In the genomic region with DNA sequence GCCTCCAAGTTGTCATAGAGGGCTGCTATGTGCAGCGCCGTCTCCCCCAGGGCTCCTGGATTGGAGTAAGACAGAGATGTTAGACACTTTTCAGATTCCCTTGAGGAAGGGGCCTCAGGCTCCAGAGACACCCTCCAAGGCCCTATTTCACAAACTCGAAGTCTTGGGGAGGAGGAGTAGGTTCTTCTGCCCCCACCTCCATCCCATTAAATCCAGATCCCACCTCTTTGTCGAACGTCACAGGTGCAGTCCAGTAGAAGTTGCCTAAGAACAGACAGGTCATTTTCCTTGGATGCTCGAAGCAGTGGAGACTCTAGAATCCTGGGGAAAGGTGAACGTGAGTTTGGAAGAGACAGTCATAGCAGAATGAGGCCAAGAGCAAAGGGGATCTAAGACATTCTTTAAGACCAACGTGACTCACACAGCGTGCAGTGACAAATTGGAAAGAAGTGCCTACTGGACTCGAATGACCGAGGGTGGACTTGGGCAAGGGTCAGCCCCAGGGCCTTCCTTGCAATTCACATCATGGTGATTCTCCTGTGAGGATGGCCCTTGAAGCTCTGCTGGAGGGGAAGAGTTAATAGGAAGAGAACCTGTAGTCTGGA, we compare ENCODE assay signal across 35 cellular contexts. TPM values are rescaled to one million over a fixed set of nuclear protein-coding genes. Genes with fewer than 3 reads are reported as not detected.
"Had no signal": no experiment of that assay in that cellular context is flagged by ENCODE, and none has a peak within 500 bp of the region (broad histone marks: within the 10 kb centered on the region; RNA-seq: fewer than 3 reads in every experiment).

No MANE protein-coding gene starts in this region.

- H3K4me3 ChIP-seq: adrenal gland, body of pancreas, breast epithelium had no signal

- H3K9me3 ChIP-seq: adrenal gland, body of pancreas, breast epithelium had no signal

- H3K27me3 ChIP-seq: adrenal gland, body of pancreas, brain microvascular endothelial cell, breast epithelium had no signal

- H3K27ac ChIP-seq: adrenal gland, body of pancreas, brain microvascular endothelial cell, breast epithelium, VCaP had no signal

- DNase-seq: activated B cell treated with CpG ODN at 0.5 μM for 24 hours; activated CD4-positive, alpha-beta memory T cell treated with anti-CD3 and anti-CD28 coated beads for 36 hours; activated CD4-positive, alpha-beta T cell treated with anti-CD3 and anti-CD28 coated beads for 4 hours; activated CD4-positive, alpha-beta T cell treated with anti-CD3 and anti-CD28 coated beads, Interleukin-2, amount 10 ng/mL, durations not matched to agents 24 days and 14 days; activated CD4-positive, alpha-beta T cell treated with anti-CD3 and anti-CD28 coated beads, Interleukin-2, amount 50 U/mL, for 1 hour; activated CD4-positive, alpha-beta T cell treated with anti-CD3 and anti-CD28 coated beads, Interleukin-2, amount 50 U/mL, for 4 hours; activated CD4-positive, CD25-positive, alpha-beta regulatory T cell treated with anti-CD3 and anti-CD28 coated beads, Interleukin-2, amount 50 U/mL, for 72 hours; activated CD8-positive, alpha-beta memory T cell treated with anti-CD3 and anti-CD28 coated beads, Interleukin-2, amount 50 U/mL, for 4 hours; activated CD8-positive, alpha-beta T cell treated with anti-CD3 and anti-CD28 coated beads for 36 hours; activated gamma-delta T cell treated with Interleukin-2 at 50 U/mL for 16 hours; activated naive CD4-positive, alpha-beta T cell; activated naive CD4-positive, alpha-beta T cell treated with anti-CD3 and anti-CD28 coated beads for 36 hours; activated naive CD4-positive, alpha-beta T cell treated with anti-CD3 and anti-CD28 coated beads, Interleukin-2, amount 50 U/mL, for 16 hours; activated naive CD8-positive, alpha-beta T cell treated with anti-CD3 and anti-CD28 coated beads for 36 hours; activated T-cell treated with anti-CD3 and anti-CD28 coated beads for 4 hours; activated T-cell treated with anti-CD3 and anti-CD28 coated beads, Interleukin-2, amount 50 U/mL, for 1 hour; activated T-cell treated with anti-CD3 and anti-CD28 coated beads, Interleukin-2, amount 50 U/mL, for 4 hours; activated T-cell treated with anti-CD3 and anti-CD28 coated beads, Interleukin-2, amount 50 U/mL, for 72 hours; adrenal gland; amniotic stem cell; aorta; body of pancreas; brain microvascular endothelial cell; central memory CD4-positive, alpha-beta T cell; T-helper 2 cell; T-helper 9 cell had no signal

- H3K36me3 ChIP-seq: adrenal gland, brain microvascular endothelial cell, breast epithelium had no signal

- ATAC-seq: activated CD8-positive, alpha-beta T cell treated with anti-CD3 and anti-CD28 coated beads for 36 hours; activated naive CD4-positive, alpha-beta T cell treated with anti-CD3 and anti-CD28 coated beads, Interleukin-2, amount 50 U/mL, for 72 hours; activated T-cell treated with anti-CD3 and anti-CD28 coated beads, Interleukin-2, amount 50 U/mL, for 4 hours; activated T-cell treated with anti-CD3 and anti-CD28 coated beads, Interleukin-2, amount 50 U/mL, for 72 hours; activated T-helper 17 cell treated with anti-CD3 and anti-CD28 coated beads, Interleukin-2, amount 50 U/mL, for 72 hours; body of pancreas had no signal

- H3K4me1 ChIP-seq: adrenal gland, body of pancreas, breast epithelium had no signal

RNA-seq across cellular contexts. Expression of gene TRPV5, which starts 3.3 kb away (rescaled TPM):
- total RNA-seq: activated CD4-positive, alpha-beta memory T cell treated with anti-CD3 and anti-CD28 coated beads for 36 hours; activated CD4-positive, alpha-beta T cell treated with anti-CD3 and anti-CD28 coated beads, Interleukin-2, amount 10 ng/mL, durations not matched to agents 24 days and 14 days; activated CD8-positive, alpha-beta memory T cell treated with anti-CD3 and anti-CD28 coated beads for 36 hours; activated CD8-positive, alpha-beta T cell treated with anti-CD3 and anti-CD28 coated beads for 36 hours; activated naive CD4-positive, alpha-beta T cell treated with anti-CD3 and anti-CD28 coated beads for 36 hours; activated naive CD4-positive, alpha-beta T cell treated with anti-CD3 and anti-CD28 coated beads, Interleukin-2, amount 50 U/mL, for 72 hours; activated naive CD8-positive, alpha-beta T cell treated with anti-CD3 and anti-CD28 coated beads for 36 hours; activated T-cell treated with anti-CD3 and anti-CD28 coated beads, Interleukin-2, amount 50 U/mL, for 4 hours; activated T-helper 1 cell treated with anti-CD3 and anti-CD28 coated beads, Interleukin-12 subunit alpha, Interleukin-12 subunit beta, Interleukin-2, Interleukin-4 antibody, amounts not matched to agents 30 ng/mL and 10 ng/mL and 1 ng/mL, durations not matched to agents 14 hours and 24 hours and 36 hours; adrenal gland; aorta; astrocyte; body of pancreas; cardiac septum had no signal
- polyA plus RNA-seq: adrenal gland, aorta had no signal

RNA-seq across cellular contexts. Expression of gene LLCFC1, which starts 9.1 kb away (rescaled TPM):
- total RNA-seq: activated B cell treated with CpG ODN at 0.5 μM for 24 hours; activated CD4-positive, alpha-beta memory T cell treated with anti-CD3 and anti-CD28 coated beads for 36 hours; activated CD4-positive, alpha-beta T cell treated with anti-CD3 and anti-CD28 coated beads, Interleukin-2, amount 10 ng/mL, durations not matched to agents 24 days and 14 days; activated CD8-positive, alpha-beta memory T cell treated with anti-CD3 and anti-CD28 coated beads for 36 hours; activated CD8-positive, alpha-beta T cell treated with anti-CD3 and anti-CD28 coated beads for 36 hours; activated naive CD4-positive, alpha-beta T cell treated with anti-CD3 and anti-CD28 coated beads for 36 hours; activated naive CD4-positive, alpha-beta T cell treated with anti-CD3 and anti-CD28 coated beads, Interleukin-2, amount 50 U/mL, for 72 hours; activated naive CD8-positive, alpha-beta T cell treated with anti-CD3 and anti-CD28 coated beads for 36 hours; activated T-cell treated with anti-CD3 and anti-CD28 coated beads, Interleukin-2, amount 50 U/mL, for 4 hours; activated T-cell treated with anti-CD3 and anti-CD28 coated beads, Interleukin-2, amount 50 U/mL, for 72 hours; activated T-helper 1 cell treated with anti-CD3 and anti-CD28 coated beads, Interleukin-12 subunit alpha, Interleukin-12 subunit beta, Interleukin-2, Interleukin-4 antibody, amounts not matched to agents 30 ng/mL and 10 ng/mL and 1 ng/mL, durations not matched to agents 14 hours and 24 hours and 36 hours; activated T-helper 17 cell treated with anti-CD3 and anti-CD28 coated beads, Interleukin-2, amount 50 U/mL, for 72 hours; adrenal gland; aorta; astrocyte; body of pancreas; breast epithelium; cardiac septum; cerebellum had no signal
- polyA plus RNA-seq: adrenal gland, aorta had no signal

RNA-seq across cellular contexts. Expression of gene KEL, which starts 31.9 kb away (rescaled TPM):
- total RNA-seq: activated T-helper 1 cell treated with anti-CD3 and anti-CD28 coated beads, Interleukin-12 subunit alpha, Interleukin-12 subunit beta, Interleukin-2, Interleukin-4 antibody, amounts not matched to agents 30 ng/mL and 10 ng/mL and 1 ng/mL, durations not matched to agents 14 hours and 24 hours and 36 hours; astrocyte had no signal

RNA-seq across cellular contexts. Expression of gene TRPV6, which starts 44.7 kb away (rescaled TPM):
- total RNA-seq: activated B cell treated with CpG ODN at 0.5 μM for 24 hours; activated CD4-positive, alpha-beta memory T cell treated with anti-CD3 and anti-CD28 coated beads for 36 hours; activated CD4-positive, alpha-beta T cell treated with anti-CD3 and anti-CD28 coated beads, Interleukin-2, amount 10 ng/mL, durations not matched to agents 24 days and 14 days; activated CD8-positive, alpha-beta memory T cell treated with anti-CD3 and anti-CD28 coated beads for 36 hours; activated CD8-positive, alpha-beta T cell treated with anti-CD3 and anti-CD28 coated beads for 36 hours; activated naive CD4-positive, alpha-beta T cell treated with anti-CD3 and anti-CD28 coated beads for 36 hours; activated naive CD8-positive, alpha-beta T cell treated with anti-CD3 and anti-CD28 coated beads for 36 hours; activated T-cell treated with anti-CD3 and anti-CD28 coated beads, Interleukin-2, amount 50 U/mL, for 4 hours; activated T-helper 1 cell treated with anti-CD3 and anti-CD28 coated beads, Interleukin-12 subunit alpha, Interleukin-12 subunit beta, Interleukin-2, Interleukin-4 antibody, amounts not matched to agents 30 ng/mL and 10 ng/mL and 1 ng/mL, durations not matched to agents 14 hours and 24 hours and 36 hours; cardiac septum had no signal
